ENCODE assay signal across 22 cellular contexts in the genomic region with DNA sequence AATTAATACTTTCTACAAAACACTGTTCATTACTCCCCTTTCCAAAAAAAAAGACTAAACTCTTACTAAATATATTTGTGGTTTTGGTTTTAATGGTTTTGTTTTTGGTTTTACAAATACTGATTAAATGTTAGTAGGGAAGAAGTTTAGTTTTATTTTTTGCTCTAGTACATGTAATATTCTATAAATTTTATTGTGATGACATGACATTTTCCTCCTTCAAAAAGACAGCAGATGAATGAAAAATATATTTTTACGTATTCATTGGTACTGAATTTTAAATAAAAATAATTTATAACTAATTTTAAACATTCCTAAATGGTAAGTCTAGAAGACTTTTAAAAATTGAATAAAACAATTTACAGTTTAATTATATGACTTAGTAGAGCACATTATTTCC.
A peak's percentile ranks its signal among the peaks of the same experiment; 100 is the strongest.
DNase-seq lines count a peak whose midpoint lies in the region; ATAC-seq, FAIRE-seq and TF ChIP-seq lines count a peak whose summit lies in the region.
"Had no signal": no experiment of that assay in that cellular context is flagged by ENCODE, and none has a peak within 500 bp of the region (broad histone marks: within the 10 kb centered on the region; RNA-seq: fewer than 3 reads in every experiment).

No MANE protein-coding gene starts in this region.

- WGBS in IMR-90 (ENCODE audit: extremely low coverage in 2 of 2, insufficient read length in 1 of 2), 2 experiments = no CpG with 5 or more reads among the region's 1 CpG
- WGBS in stomach, 5 donors = 80 to 94% (median 85%) methylated on average over 1 of the region's 1 CpG

- H2BK5ac ChIP-seq in IMR-90 (ENCODE audit: low read depth, low read length, poor library complexity, severe bottlenecking) = no peak overlapping the region

- H2BK20ac ChIP-seq in IMR-90 (ENCODE audit: low read depth, low read length) = no peak overlapping the region

- H3K4me2 ChIP-seq in IMR-90 (ENCODE audit: low read depth, low read length) = no peak overlapping the region
- H3K4me2 ChIP-seq: BLaER1, GM23338 had no signal

- peak; percentile 10 for FAIRE-seq in colon (lab: Jason Lieb, UNC)
- peak; percentile 63 for FAIRE-seq in kidney (lab: Jason Lieb, UNC)
- FAIRE-seq: D721Med, GM12891, GM18507 had no signal

- H3K4me1 ChIP-seq in IMR-90 (ENCODE audit: control insufficient read depth, insufficient read depth, low read length) (no peaks in the 10 kb centered on the region), kidney (ENCODE audit: control insufficient read depth in 1 of 2, insufficient read depth in 1 of 2, low read depth in 1 of 2, low read length in 2 of 2) (no peaks in the 10 kb centered on the region), SJCRH30 (peaks cover 9% of the 10 kb centered on the region; the same call in 1 of the 2 replicates), stomach (no peaks in the 10 kb centered on the region)
- H3K4me1 ChIP-seq: BLaER1, Caco-2 had no signal

- no peak for TF ChIP-seq POLR2A in IMR-90 (IDR thresholded peaks at IDR 0.05; ENCODE audit: low read depth, low read length)
- TF ChIP-seq POLR2A in stomach (IDR thresholded peaks at IDR 0.05) = no peak

- no peak for TF ChIP-seq CTCF in IMR-90 (conservative IDR thresholded peaks at IDR 0.05; ENCODE audit: low read depth, low read length)
- no peak for TF ChIP-seq CTCF in kidney (IDR thresholded peaks at IDR 0.05; ENCODE audit: borderline replicate concordance, extremely low read depth, insufficient read depth)
- TF ChIP-seq CTCF in stomach (IDR thresholded peaks at IDR 0.05) = no peak

- DNase-seq in IMR-90 (no peak), kidney (no peak), KG1 (lab: John Stamatoyannopoulos, UW) (no peak), SJCRH30 (no peak), left ventricle myocardium superior (no peak), stomach (no peak)
- DNase-seq: Caco-2; CD4-positive, CD25-positive, alpha-beta regulatory T cell; CD8-positive, alpha-beta T cell; DMS 273 treated with DMSO at 0.1 percent for 48 hours; DMS79; EL; GF-D8; H9 had no signal

- H3K9ac ChIP-seq in IMR-90 (ENCODE audit: low read depth, low read length) (no peak overlapping the region), kidney (ENCODE audit: low read length in 2 of 2) (no peak overlapping the region)
- H3K9ac ChIP-seq: BLaER1 had no signal

- H3K56ac ChIP-seq in IMR-90 (ENCODE audit: extremely low read depth, insufficient read depth, low read length) = no peak overlapping the region

- H2AFZ ChIP-seq in IMR-90 (replicated peaks; ENCODE audit: low read length, poor library complexity) = no peak overlapping the region
- H2AFZ ChIP-seq: GM23338 had no signal

- no peak overlapping the region for H3K23ac ChIP-seq in IMR-90 (ENCODE audit: low read depth, low read length)

- no peak overlapping the region for H2BK15ac ChIP-seq in IMR-90 (ENCODE audit: low read depth, low read length)

- no peaks in the 10 kb centered on the region for H3K79me1 ChIP-seq in IMR-90 (ENCODE audit: low read depth in 1 of 2, low read length in 2 of 2)

- H2AK5ac ChIP-seq in IMR-90 (ENCODE audit: low read depth, low read length) = no peak overlapping the region

- no peak for TF ChIP-seq RAD21 in IMR-90 (IDR thresholded peaks at IDR 0.05; ENCODE audit: low read length)

- no peak overlapping the region for H3K14ac ChIP-seq in IMR-90 (replicated peaks; ENCODE audit: low read depth, low read length)

- H3K4me3 ChIP-seq in IMR-90 (ENCODE audit: insufficient read depth, low read depth, low read length) = no peak overlapping the region
- H3K4me3 ChIP-seq in kidney (ENCODE audit: low read length in 2 of 2) = no peak overlapping the region
- no peak overlapping the region for H3K4me3 ChIP-seq in SJCRH30
- no peak overlapping the region for H3K4me3 ChIP-seq in stomach
- H3K4me3 ChIP-seq: BLaER1, GM23338 had no signal

- no peak overlapping the region for H2BK120ac ChIP-seq in IMR-90 (ENCODE audit: low read depth, low read length)

- POLR2A ChIA-PET in IMR-90 (lab: Charles Lee; ENCODE audit: unreplicated experiment) = no interaction called here

- no peak overlapping the region for H2AK9ac ChIP-seq in IMR-90 (replicated peaks; ENCODE audit: low read depth, low read length, poor library complexity)

- in situ Hi-C loops in IMR-90 (cut with MboI; ENCODE audit: low sequenced_read_pairs) = no loop called here

- H3K27ac ChIP-seq in IMR-90 (ENCODE audit: insufficient read depth, low read length) (no peak overlapping the region), kidney (ENCODE audit: low read depth in 2 of 2, low read length in 2 of 2) (no peak overlapping the region), SJCRH30 (no peak overlapping the region), stomach (no peak overlapping the region)
- H3K27ac ChIP-seq: BLaER1, C4-2B had no signal

- dilution Hi-C loops in IMR-90 (cut with HindIII; ENCODE audit: low sequenced_read_pairs, unreplicated experiment) = no loop called here

- no TSS peak for BruUV-seq in IMR-90 (replicated peaks; lab: Mats Ljungman, UMichigan)

- no peak overlapping the region for H4K5ac ChIP-seq in IMR-90 (ENCODE audit: low read depth, low read length)

- no peaks in the 10 kb centered on the region for H3K9me1 ChIP-seq in IMR-90 (ENCODE audit: insufficient read depth, low read length)

- no peaks in the 10 kb centered on the region for H3K27me3 ChIP-seq in IMR-90 (ENCODE audit: control insufficient read depth, insufficient read depth, low read length)
- H3K27me3 ChIP-seq in SJCRH30 = no peaks in the 10 kb centered on the region
- no peaks in the 10 kb centered on the region for H3K27me3 ChIP-seq in stomach
- H3K27me3 ChIP-seq: BLaER1 had no signal

- intact Hi-C loops in IMR-90 (cut with micrococcal nuclease) (no loop called here), kidney (cut with DNase I) (no loop called here), left ventricle myocardium superior (cut with micrococcal nuclease) (no loop called here), stomach (cut with DNase I; ENCODE audit: low total_unique reads) (no loop called here)

- CTCF ChIA-PET in IMR-90 (lab: Yijun Ruan, JAX) = no interaction called here

- no peaks in the 10 kb centered on the region for H4K20me1 ChIP-seq in IMR-90 (ENCODE audit: insufficient read depth, low read length)
- H4K20me1 ChIP-seq: BLaER1 had no signal

- H3K36me3 ChIP-seq in IMR-90 (ENCODE audit: control insufficient read depth, insufficient read depth, low read length) (no peaks in the 10 kb centered on the region), kidney (ENCODE audit: control insufficient read depth in 1 of 2, insufficient read depth in 2 of 2, low read length in 2 of 2) (no peaks in the 10 kb centered on the region), SJCRH30 (no peaks in the 10 kb centered on the region), stomach (no peaks in the 10 kb centered on the region)
- H3K36me3 ChIP-seq: BLaER1 had no signal

- ATAC-seq in IMR-90 (ENCODE audit: low read depth) = no peak
- no peak for ATAC-seq in left ventricle myocardium superior
- ATAC-seq: CD8-positive, alpha-beta T cell; GM23338; HCT116 had no signal

- no peak overlapping the region for H3K18ac ChIP-seq in IMR-90 (ENCODE audit: low read depth, low read length)

- H4K8ac ChIP-seq in IMR-90 (ENCODE audit: low read depth in 2 of 2, low read length in 2 of 2) = no peak overlapping the region

- no peak for TF ChIP-seq EP300 in stomach (IDR thresholded peaks at IDR 0.05)

- H3K4ac ChIP-seq in IMR-90 (ENCODE audit: low read depth, low read length) = no peak overlapping the region

- H3K9me3 ChIP-seq in IMR-90 (ENCODE audit: control insufficient read depth, insufficient read depth, low read length) (no peaks in the 10 kb centered on the region), kidney (ENCODE audit: control insufficient read depth in 1 of 2, low read length in 2 of 2) (no peaks in the 10 kb centered on the region), SJCRH30 (replicated peaks) (no peaks in the 10 kb centered on the region; the same call in 1 of the 2 replicates), stomach (no peaks in the 10 kb centered on the region)
- H3K9me3 ChIP-seq: BLaER1, Caco-2 had no signal

- H4K91ac ChIP-seq in IMR-90 (ENCODE audit: insufficient read depth, low read depth, low read length) = no peak overlapping the region

TF ChIP-seq in IMR-90, 13 proteins besides CTCF, POLR2A, EP300 and RAD21:
- no peak for TF ChIP-seq RFX5 (IDR thresholded peaks at IDR 0.05; ENCODE audit: low read depth, low read length)
- peak; percentile 49; the same call in 1 of the 2 replicates for TF ChIP-seq MAFK (IDR thresholded peaks at IDR 0.05; ENCODE audit: low read depth, low read length)
